ENCODE assay signal across 3 cellular contexts in the genomic region with DNA sequence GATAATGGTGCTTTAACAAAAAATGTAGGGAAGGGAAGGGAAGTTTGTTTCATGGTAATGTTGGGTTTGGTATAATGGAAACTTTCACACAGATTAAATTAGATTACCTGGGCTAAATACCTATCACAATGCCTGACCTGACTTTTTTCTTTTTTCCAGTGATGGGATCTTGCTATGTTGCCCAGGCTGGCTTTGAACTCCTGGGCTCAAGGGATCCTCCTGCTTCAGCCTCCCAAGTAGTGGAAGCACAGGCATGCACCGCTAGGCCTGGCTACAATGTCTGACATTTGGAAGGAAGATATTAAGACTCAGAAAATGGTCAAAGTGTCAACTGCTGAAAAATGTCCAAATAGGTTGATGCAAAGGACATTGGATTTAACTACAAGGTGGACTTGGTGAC.
TF ChIP-seq lines count a peak whose summit lies in the region.

No MANE protein-coding gene starts in this region.

TF ChIP-seq in HEK293, 187 proteins besides CTCF, POLR2A, EP300 and RAD21:
- TF ChIP-seq, protein P1, sequence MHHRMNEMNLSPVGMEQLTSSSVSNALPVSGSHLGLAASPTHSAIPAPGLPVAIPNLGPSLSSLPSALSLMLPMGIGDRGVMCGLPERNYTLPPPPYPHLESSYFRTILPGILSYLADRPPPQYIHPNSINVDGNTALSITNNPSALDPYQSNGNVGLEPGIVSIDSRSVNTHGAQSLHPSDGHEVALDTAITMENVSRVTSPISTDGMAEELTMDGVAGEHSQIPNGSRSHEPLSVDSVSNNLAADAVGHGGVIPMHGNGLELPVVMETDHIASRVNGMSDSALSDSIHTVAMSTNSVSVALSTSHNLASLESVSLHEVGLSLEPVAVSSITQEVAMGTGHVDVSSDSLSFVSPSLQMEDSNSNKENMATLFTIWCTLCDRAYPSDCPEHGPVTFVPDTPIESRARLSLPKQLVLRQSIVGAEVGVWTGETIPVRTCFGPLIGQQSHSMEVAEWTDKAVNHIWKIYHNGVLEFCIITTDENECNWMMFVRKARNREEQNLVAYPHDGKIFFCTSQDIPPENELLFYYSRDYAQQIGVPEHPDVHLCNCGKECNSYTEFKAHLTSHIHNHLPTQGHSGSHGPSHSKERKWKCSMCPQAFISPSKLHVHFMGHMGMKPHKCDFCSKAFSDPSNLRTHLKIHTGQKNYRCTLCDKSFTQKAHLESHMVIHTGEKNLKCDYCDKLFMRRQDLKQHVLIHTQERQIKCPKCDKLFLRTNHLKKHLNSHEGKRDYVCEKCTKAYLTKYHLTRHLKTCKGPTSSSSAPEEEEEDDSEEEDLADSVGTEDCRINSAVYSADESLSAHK (tag by site-specific recombination; IDR thresholded peaks at IDR 0.05) = no peak
- TF ChIP-seq ZNF571 (tag by site-specific recombination; IDR thresholded peaks at IDR 0.05) = no peak
- no peak for TF ChIP-seq ZNF623 (tag by site-specific recombination; IDR thresholded peaks at IDR 0.05)
- TF ChIP-seq ZNF121 (tag by site-specific recombination; IDR thresholded peaks at IDR 0.05) = peak; percentile 87
- no peak for TF ChIP-seq HOXA7 (CRISPR knock-in tag; IDR thresholded peaks at IDR 0.05; ENCODE audit: borderline replicate concordance)
- no peak for TF ChIP-seq ZNF626 (tag by site-specific recombination; IDR thresholded peaks at IDR 0.05)
- TF ChIP-seq ZEB2 (tag by site-specific recombination; IDR thresholded peaks at IDR 0.05) = no peak

TF ChIP-seq in WTC11, 78 proteins besides CTCF, POLR2A, EP300 and RAD21:
- no peak for TF ChIP-seq NR2C2 (CRISPR knock-in tag; IDR thresholded peaks at IDR 0.05)
- no peak for TF ChIP-seq HMGA2 (CRISPR knock-in tag; IDR thresholded peaks at IDR 0.05)
- TF ChIP-seq, protein P2, sequence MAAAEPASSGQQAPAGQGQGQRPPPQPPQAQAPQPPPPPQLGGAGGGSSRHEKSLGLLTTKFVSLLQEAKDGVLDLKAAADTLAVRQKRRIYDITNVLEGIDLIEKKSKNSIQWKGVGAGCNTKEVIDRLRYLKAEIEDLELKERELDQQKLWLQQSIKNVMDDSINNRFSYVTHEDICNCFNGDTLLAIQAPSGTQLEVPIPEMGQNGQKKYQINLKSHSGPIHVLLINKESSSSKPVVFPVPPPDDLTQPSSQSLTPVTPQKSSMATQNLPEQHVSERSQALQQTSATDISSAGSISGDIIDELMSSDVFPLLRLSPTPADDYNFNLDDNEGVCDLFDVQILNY (CRISPR knock-in tag; IDR thresholded peaks at IDR 0.05) = no peak
- TF ChIP-seq, protein P3, sequence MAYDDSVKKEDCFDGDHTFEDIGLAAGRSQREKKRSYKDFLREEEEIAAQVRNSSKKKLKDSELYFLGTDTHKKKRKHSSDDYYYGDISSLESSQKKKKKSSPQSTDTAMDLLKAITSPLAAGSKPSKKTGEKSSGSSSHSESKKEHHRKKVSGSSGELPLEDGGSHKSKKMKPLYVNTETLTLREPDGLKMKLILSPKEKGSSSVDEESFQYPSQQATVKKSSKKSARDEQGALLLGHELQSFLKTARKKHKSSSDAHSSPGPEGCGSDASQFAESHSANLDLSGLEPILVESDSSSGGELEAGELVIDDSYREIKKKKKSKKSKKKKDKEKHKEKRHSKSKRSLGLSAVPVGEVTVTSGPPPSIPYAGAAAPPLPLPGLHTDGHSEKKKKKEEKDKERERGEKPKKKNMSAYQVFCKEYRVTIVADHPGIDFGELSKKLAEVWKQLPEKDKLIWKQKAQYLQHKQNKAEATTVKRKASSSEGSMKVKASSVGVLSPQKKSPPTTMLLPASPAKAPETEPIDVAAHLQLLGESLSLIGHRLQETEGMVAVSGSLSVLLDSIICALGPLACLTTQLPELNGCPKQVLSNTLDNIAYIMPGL (CRISPR knock-in tag; IDR thresholded peaks at IDR 0.05) = no peak
- TF ChIP-seq ZNF121 (CRISPR knock-in tag; IDR thresholded peaks at IDR 0.05) = peak; percentile 95
- TF ChIP-seq GRHL2 (CRISPR knock-in tag; IDR thresholded peaks at IDR 0.05; ENCODE audit: insufficient replicate concordance, severe bottlenecking) = no peak
- TF ChIP-seq CREM (CRISPR knock-in tag; IDR thresholded peaks at IDR 0.05) = no peak
- no peak for TF ChIP-seq SMAD3 (CRISPR knock-in tag; IDR thresholded peaks at IDR 0.05; ENCODE audit: borderline replicate concordance)

TF ChIP-seq in K562, 482 proteins besides CTCF, POLR2A, EP300 and RAD21:
- TF ChIP-seq ZNF121 (CRISPR knock-in tag; conservative IDR thresholded peaks at IDR 0.05) (peak; percentile 83), PHB2 (IDR thresholded peaks at IDR 0.05; ENCODE audit: low read depth) (no peak), ZNF263 (CRISPR knock-in tag; IDR thresholded peaks at IDR 0.05; ENCODE audit: borderline replicate concordance) (no peak), POU5F1 (IDR thresholded peaks at IDR 0.05; ENCODE audit: borderline replicate concordance, low read depth, low read length, partially characterized antibody) (no peak), RBM25 (IDR thresholded peaks at IDR 0.05; ENCODE audit: low read depth, low read length, severe bottlenecking) (peak; percentile 70), BRCA1 (IDR thresholded peaks at IDR 0.05) (no peak), BRCA1 (CRISPR knock-in tag; IDR thresholded peaks at IDR 0.05) (no peak)
- TF ChIP-seq, protein P4, sequence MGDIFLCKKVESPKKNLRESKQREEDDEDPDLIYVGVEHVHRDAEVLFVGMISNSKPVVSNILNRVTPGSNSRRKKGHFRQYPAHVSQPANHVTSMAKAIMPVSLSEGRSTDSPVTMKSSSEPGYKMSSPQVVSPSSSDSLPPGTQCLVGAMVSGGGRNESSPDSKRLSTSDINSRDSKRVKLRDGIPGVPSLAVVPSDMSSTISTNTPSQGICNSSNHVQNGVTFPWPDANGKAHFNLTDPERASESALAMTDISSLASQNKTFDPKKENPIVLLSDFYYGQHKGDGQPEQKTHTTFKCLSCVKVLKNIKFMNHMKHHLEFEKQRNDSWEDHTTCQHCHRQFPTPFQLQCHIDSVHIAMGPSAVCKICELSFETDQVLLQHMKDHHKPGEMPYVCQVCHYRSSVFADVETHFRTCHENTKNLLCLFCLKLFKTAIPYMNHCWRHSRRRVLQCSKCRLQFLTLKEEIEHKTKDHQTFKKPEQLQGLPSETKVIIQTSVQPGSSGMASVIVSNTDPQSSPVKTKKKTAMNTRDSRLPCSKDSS (IDR thresholded peaks at IDR 0.05; ENCODE audit: low read depth, partially characterized antibody) = no peak
